In genomic region chr13:32905063-32905863, GRCh38 we compare ENCODE assay signal across 9 cellular contexts.
DNase-seq lines count a peak whose midpoint lies in the region; ATAC-seq and TF ChIP-seq lines count a peak whose summit lies in the region.
"Had no signal": no experiment of that assay in that cellular context is flagged by ENCODE, and none has a peak within 500 bp of the region (broad histone marks: within the 10 kb centered on the region; RNA-seq: fewer than 3 reads in every experiment).

No MANE protein-coding gene starts in this region.

- peak; percentile 42 for DNase-seq in SW480 (ENCODE audit: low spot score)
- DNase-seq in naive B cell: peak; percentile 3
- no peak for DNase-seq in NCI-H2171 treated with DMSO at 0.1 percent for 48 hours (lab: John Stamatoyannopoulos, UW)
- no peak for DNase-seq in AML-193 (lab: John Stamatoyannopoulos, UW)
- no peak for DNase-seq in OCI-LY7 (ENCODE audit: low spot score)
- DNase-seq: kidney had no signal

- H3K27ac Mint-ChIP-seq in naive B cell: no peak overlapping the region

- peaks cover 0 to 7% (median 0%) of the 10 kb centered on the region in 3 donors for H3K27me3 Mint-ChIP-seq in naive B cell

- CTCF ChIA-PET in OCI-LY7 (lab: Charles Lee; ENCODE audit: unreplicated experiment): no interaction called here

- no peak for TF ChIP-seq CTCF in OCI-LY7 (conservative IDR thresholded peaks at IDR 0.05; ENCODE audit: low read length)

- no peak overlapping the region for H2AFZ ChIP-seq in OCI-LY7 (ENCODE audit: low read length)

- H3K4me1 Mint-ChIP-seq in naive B cell: peaks cover 0 to 9% (median 0%) of the 10 kb centered on the region in 3 donors

- no peaks in the 10 kb centered on the region for H3K36me3 Mint-ChIP-seq in naive B cell

- H3K4me3 ChIP-seq in OCI-LY7 (ENCODE audit: low read depth, low read length, poor library complexity, severe bottlenecking): no peak overlapping the region

- no peak overlapping the region for H3K4me3 Mint-ChIP-seq in naive B cell

- H3K79me2 ChIP-seq in OCI-LY7 (ENCODE audit: insufficient read depth, low read depth, low read length): no peaks in the 10 kb centered on the region

- H3K9me3 Mint-ChIP-seq in naive B cell: peaks cover 0 to 8% (median 3%) of the 10 kb centered on the region in 7 donors

- POLR2A ChIA-PET in OCI-LY7 (lab: Charles Lee): interaction anchor here (1.4 kb wide), 1 partner anchor 7 kb away, joined by 5 read pairs; no protein-coding TSS in a partner anchor

- no peaks in the 10 kb centered on the region for H3K9me3 ChIP-seq in OCI-LY7 (ENCODE audit: low read length)

- H3K36me3 ChIP-seq in OCI-LY7 (ENCODE audit: insufficient read depth, low read length): no peaks in the 10 kb centered on the region

- intact Hi-C loops in OCI-LY7 (cut with micrococcal nuclease; ENCODE audit: unreplicated experiment): loop anchor here (10.0 kb wide), 1 partner anchor 320 kb away; the partner anchor contains the start of gene PDS5B

- no TSS peak for BruUV-seq in OCI-LY7 (replicated peaks; lab: Mats Ljungman, UMichigan)

- no peaks in the 10 kb centered on the region for H4K20me1 ChIP-seq in OCI-LY7 (ENCODE audit: insufficient read depth, low read length)

- no peaks in the 10 kb centered on the region for H3K9me2 ChIP-seq in OCI-LY7 (ENCODE audit: insufficient read depth, low read length)

- H3K27ac ChIP-seq in OCI-LY7 (ENCODE audit: low read depth, low read length, poor library complexity, severe bottlenecking): no peak overlapping the region
- H3K27ac ChIP-seq: HL-60 had no signal

- no peak overlapping the region for H3K4me2 ChIP-seq in OCI-LY7 (ENCODE audit: low read length)

- ATAC-seq in GM18870 (IDR thresholded peaks at IDR 0.05; ENCODE audit: unreplicated experiment) (peak; percentile 71), HG02852 (IDR thresholded peaks at IDR 0.05; ENCODE audit: unreplicated experiment) (peak; percentile 84), naive B cell (ENCODE audit: low read depth in 2 of 2) (peak; percentile 50 to 65)

- no peaks in the 10 kb centered on the region for H3K4me1 ChIP-seq in OCI-LY7 (ENCODE audit: insufficient read depth, low read length, poor library complexity, severe bottlenecking)

Comparison
In these comparisons a context has a peak if more than half of its experiments do, and no peak if none do; other contexts are left out.
1. DNase-seq: peak in SW480 (single experiment) and naive B cell (single experiment); none in NCI-H2171 treated with DMSO at 0.1 percent for 48 hours (single experiment), AML-193 (0 of 2) and OCI-LY7 (single experiment).
2. Peak in every context shown above with its lines, with median percentiles within 50 percentile points of each other: ATAC-seq.